ENCODE assay signal across 21 cellular contexts in genomic region chr10:12730809-12731519, GRCh38.
DNase-seq lines count a peak whose midpoint lies in the region; ATAC-seq and TF ChIP-seq lines count a peak whose summit lies in the region.
"Had no signal": no experiment of that assay in that cellular context is flagged by ENCODE, and none has a peak within 500 bp of the region (broad histone marks: within the 10 kb centered on the region; RNA-seq: fewer than 3 reads in every experiment).

No MANE protein-coding gene starts in this region.

- H3K4me3 ChIP-seq in fibroblast of mammary gland (ENCODE audit: control insufficient read depth, low read depth, low read length), result no peak overlapping the region

- H3K4me3 Mint-ChIP-seq in stimulated activated effector memory CD8-positive, alpha-beta T cell treated with anti-CD3 and anti-CD28 coated beads, Interleukin-12 subunit alpha, Interleukin-12 subunit beta, amount 100 ng/mL, for 72 hours, result no peak overlapping the region
- H3K4me3 Mint-ChIP-seq in natural killer cell treated with Interleukin-12 subunit alpha and Interleukin-12 subunit beta and Interleukin-15 and Interleukin-18, amount 100 ng/mL, for 72 hours, result no peak overlapping the region
- H3K4me3 Mint-ChIP-seq: activated CD8-positive, alpha-beta T cell treated with anti-CD3 and anti-CD28 coated beads for 36 hours; activated T-helper 1 cell treated with anti-CD3 and anti-CD28 coated beads, Interleukin-12 subunit alpha, Interleukin-12 subunit beta, Interleukin-2, Interleukin-4 antibody, amounts not matched to agents 30 ng/mL and 10 ng/mL and 1 ng/mL, durations not matched to agents 14 hours and 24 hours and 36 hours; B cell; neural crest cell; stimulated activated naive CD8-positive, alpha-beta T cell treated with anti-CD3 and anti-CD28 coated beads, Interleukin-15, amount 100 ng/mL, for 72 hours had no signal

- TF ChIP-seq CTCF in fibroblast of mammary gland (conservative IDR thresholded peaks at IDR 0.05; ENCODE audit: control insufficient read depth, insufficient read depth, low read depth, low read length), result no peak

- H3K4me1 Mint-ChIP-seq in stimulated activated effector memory CD8-positive, alpha-beta T cell treated with anti-CD3 and anti-CD28 coated beads, Interleukin-12 subunit alpha, Interleukin-12 subunit beta, amount 100 ng/mL, for 72 hours, result no peaks in the 10 kb centered on the region
- H3K4me1 Mint-ChIP-seq in natural killer cell treated with Interleukin-12 subunit alpha and Interleukin-12 subunit beta and Interleukin-15 and Interleukin-18, amount 100 ng/mL, for 72 hours (ENCODE audit: low read depth in 2 of 2), result no peaks in the 10 kb centered on the region
- H3K4me1 Mint-ChIP-seq: neural crest cell; stimulated activated naive CD8-positive, alpha-beta T cell treated with anti-CD3 and anti-CD28 coated beads, Interleukin-15, amount 100 ng/mL, for 72 hours had no signal

- H3K9me3 Mint-ChIP-seq in stimulated activated effector memory CD8-positive, alpha-beta T cell treated with anti-CD3 and anti-CD28 coated beads, Interleukin-12 subunit alpha, Interleukin-12 subunit beta, amount 100 ng/mL, for 72 hours, result no peaks in the 10 kb centered on the region
- no peaks in the 10 kb centered on the region for H3K9me3 Mint-ChIP-seq in natural killer cell treated with Interleukin-12 subunit alpha and Interleukin-12 subunit beta and Interleukin-15 and Interleukin-18, amount 100 ng/mL, for 72 hours
- H3K9me3 Mint-ChIP-seq: activated CD8-positive, alpha-beta T cell treated with anti-CD3 and anti-CD28 coated beads for 36 hours; activated T-helper 1 cell treated with anti-CD3 and anti-CD28 coated beads, Interleukin-12 subunit alpha, Interleukin-12 subunit beta, Interleukin-2, Interleukin-4 antibody, amounts not matched to agents 30 ng/mL and 10 ng/mL and 1 ng/mL, durations not matched to agents 14 hours and 24 hours and 36 hours; neural crest cell; stimulated activated naive CD8-positive, alpha-beta T cell treated with anti-CD3 and anti-CD28 coated beads, Interleukin-15, amount 100 ng/mL, for 72 hours had no signal

- H3K27ac Mint-ChIP-seq in stimulated activated effector memory CD8-positive, alpha-beta T cell treated with anti-CD3 and anti-CD28 coated beads, Interleukin-12 subunit alpha, Interleukin-12 subunit beta, amount 100 ng/mL, for 72 hours, result no peak overlapping the region
- no peak overlapping the region for H3K27ac Mint-ChIP-seq in natural killer cell treated with Interleukin-12 subunit alpha and Interleukin-12 subunit beta and Interleukin-15 and Interleukin-18, amount 100 ng/mL, for 72 hours
- H3K27ac Mint-ChIP-seq: activated CD8-positive, alpha-beta T cell treated with anti-CD3 and anti-CD28 coated beads for 36 hours; activated T-helper 1 cell treated with anti-CD3 and anti-CD28 coated beads, Interleukin-12 subunit alpha, Interleukin-12 subunit beta, Interleukin-2, Interleukin-4 antibody, amounts not matched to agents 30 ng/mL and 10 ng/mL and 1 ng/mL, durations not matched to agents 14 hours and 24 hours and 36 hours; B cell; stimulated activated naive CD8-positive, alpha-beta T cell treated with anti-CD3 and anti-CD28 coated beads, Interleukin-15, amount 100 ng/mL, for 72 hours had no signal

- peak; percentile 49 for ATAC-seq in GM21390 (IDR thresholded peaks at IDR 0.05; ENCODE audit: unreplicated experiment)
- ATAC-seq in stimulated activated effector memory CD8-positive, alpha-beta T cell treated with anti-CD3 and anti-CD28 coated beads, Interleukin-12 subunit alpha, Interleukin-12 subunit beta, amount 100 ng/mL, for 72 hours, result peak; percentile 25
- ATAC-seq in GM18498 (IDR thresholded peaks at IDR 0.05; ENCODE audit: unreplicated experiment), result no peak
- no peak for ATAC-seq in stimulated activated naive CD8-positive, alpha-beta T cell treated with anti-CD3 and anti-CD28 coated beads, Interleukin-15, Interleukin-2, amounts not matched to agents 100 U/mL and 50 U/mL, for 24 hours
- no peak for ATAC-seq in natural killer cell treated with Interleukin-12 subunit alpha and Interleukin-12 subunit beta and Interleukin-15 and Interleukin-18, amount 100 ng/mL, for 72 hours
- ATAC-seq: activated CD8-positive, alpha-beta T cell treated with anti-CD3 and anti-CD28 coated beads for 36 hours; stimulated activated naive CD8-positive, alpha-beta T cell treated with anti-CD3 and anti-CD28 coated beads, Interleukin-15, amount 100 ng/mL, for 72 hours had no signal

- DNase-seq in GM04503 (ENCODE audit: low read depth) (peak; percentile 28), fibroblast of mammary gland (ENCODE audit: low read depth) (peak; percentile 68), NCI-H1105 treated with DMSO at 0.1 percent for 48 hours (lab: John Stamatoyannopoulos, UW) (no peak)
- no peak for DNase-seq in stimulated activated effector memory CD8-positive, alpha-beta T cell treated with anti-CD3 and anti-CD28 coated beads, Interleukin-12 subunit alpha, Interleukin-12 subunit beta, amount 100 ng/mL, for 72 hours (ENCODE audit: low spot score in 2 of 2)
- no peak for DNase-seq in stimulated activated naive CD8-positive, alpha-beta T cell treated with anti-CD3 and anti-CD28 coated beads, Interleukin-15, Interleukin-2, amounts not matched to agents 100 U/mL and 50 U/mL, for 24 hours
- DNase-seq in natural killer cell treated with Interleukin-12 subunit alpha and Interleukin-12 subunit beta and Interleukin-15 and Interleukin-18, amount 100 ng/mL, for 72 hours (ENCODE audit: low spot score), result no peak
- DNase-seq: activated CD8-positive, alpha-beta T cell treated with anti-CD3 and anti-CD28 coated beads for 36 hours; dermis blood vessel endothelial cell; DMS53; esophagus squamous epithelium; H7; mammary epithelial cell; NCI-H1436 treated with DMSO at 0.1 percent for 48 hours; NCI-H345; SK-N-SH; stimulated activated naive CD8-positive, alpha-beta T cell treated with anti-CD3 and anti-CD28 coated beads, Interleukin-15, amount 100 ng/mL, for 72 hours had no signal

- no peaks in the 10 kb centered on the region for H3K27me3 Mint-ChIP-seq in natural killer cell treated with Interleukin-12 subunit alpha and Interleukin-12 subunit beta and Interleukin-15 and Interleukin-18, amount 100 ng/mL, for 72 hours
- H3K27me3 Mint-ChIP-seq: activated CD8-positive, alpha-beta T cell treated with anti-CD3 and anti-CD28 coated beads for 36 hours; B cell; stimulated activated naive CD8-positive, alpha-beta T cell treated with anti-CD3 and anti-CD28 coated beads, Interleukin-15, amount 100 ng/mL, for 72 hours had no signal

- no peaks in the 10 kb centered on the region for H3K36me3 Mint-ChIP-seq in stimulated activated effector memory CD8-positive, alpha-beta T cell treated with anti-CD3 and anti-CD28 coated beads, Interleukin-12 subunit alpha, Interleukin-12 subunit beta, amount 100 ng/mL, for 72 hours
- no peaks in the 10 kb centered on the region for H3K36me3 Mint-ChIP-seq in natural killer cell treated with Interleukin-12 subunit alpha and Interleukin-12 subunit beta and Interleukin-15 and Interleukin-18, amount 100 ng/mL, for 72 hours

Comparison
In these comparisons a context has a peak if more than half of its experiments do, and no peak if none do; other contexts are left out.
1. DNase-seq: peak in GM04503 (single experiment) and fibroblast of mammary gland (single experiment); none in stimulated activated effector memory CD8-positive, alpha-beta T cell treated with anti-CD3 and anti-CD28 coated beads, Interleukin-12 subunit alpha, Interleukin-12 subunit beta, amount 100 ng/mL, for 72 hours (0 of 2), stimulated activated naive CD8-positive, alpha-beta T cell treated with anti-CD3 and anti-CD28 coated beads, Interleukin-15, Interleukin-2, amounts not matched to agents 100 U/mL and 50 U/mL, for 24 hours (single experiment), NCI-H1105 treated with DMSO at 0.1 percent for 48 hours (single experiment) and natural killer cell treated with Interleukin-12 subunit alpha and Interleukin-12 subunit beta and Interleukin-15 and Interleukin-18, amount 100 ng/mL, for 72 hours (single experiment).
2. ATAC-seq: peak in GM21390 (single experiment) and stimulated activated effector memory CD8-positive, alpha-beta T cell treated with anti-CD3 and anti-CD28 coated beads, Interleukin-12 subunit alpha, Interleukin-12 subunit beta, amount 100 ng/mL, for 72 hours (single experiment); none in GM18498 (single experiment), stimulated activated naive CD8-positive, alpha-beta T cell treated with anti-CD3 and anti-CD28 coated beads, Interleukin-15, Interleukin-2, amounts not matched to agents 100 U/mL and 50 U/mL, for 24 hours (single experiment) and natural killer cell treated with Interleukin-12 subunit alpha and Interleukin-12 subunit beta and Interleukin-15 and Interleukin-18, amount 100 ng/mL, for 72 hours (0 of 2).